1 cellular context compared by ENCODE assay signal in the genomic region with DNA sequence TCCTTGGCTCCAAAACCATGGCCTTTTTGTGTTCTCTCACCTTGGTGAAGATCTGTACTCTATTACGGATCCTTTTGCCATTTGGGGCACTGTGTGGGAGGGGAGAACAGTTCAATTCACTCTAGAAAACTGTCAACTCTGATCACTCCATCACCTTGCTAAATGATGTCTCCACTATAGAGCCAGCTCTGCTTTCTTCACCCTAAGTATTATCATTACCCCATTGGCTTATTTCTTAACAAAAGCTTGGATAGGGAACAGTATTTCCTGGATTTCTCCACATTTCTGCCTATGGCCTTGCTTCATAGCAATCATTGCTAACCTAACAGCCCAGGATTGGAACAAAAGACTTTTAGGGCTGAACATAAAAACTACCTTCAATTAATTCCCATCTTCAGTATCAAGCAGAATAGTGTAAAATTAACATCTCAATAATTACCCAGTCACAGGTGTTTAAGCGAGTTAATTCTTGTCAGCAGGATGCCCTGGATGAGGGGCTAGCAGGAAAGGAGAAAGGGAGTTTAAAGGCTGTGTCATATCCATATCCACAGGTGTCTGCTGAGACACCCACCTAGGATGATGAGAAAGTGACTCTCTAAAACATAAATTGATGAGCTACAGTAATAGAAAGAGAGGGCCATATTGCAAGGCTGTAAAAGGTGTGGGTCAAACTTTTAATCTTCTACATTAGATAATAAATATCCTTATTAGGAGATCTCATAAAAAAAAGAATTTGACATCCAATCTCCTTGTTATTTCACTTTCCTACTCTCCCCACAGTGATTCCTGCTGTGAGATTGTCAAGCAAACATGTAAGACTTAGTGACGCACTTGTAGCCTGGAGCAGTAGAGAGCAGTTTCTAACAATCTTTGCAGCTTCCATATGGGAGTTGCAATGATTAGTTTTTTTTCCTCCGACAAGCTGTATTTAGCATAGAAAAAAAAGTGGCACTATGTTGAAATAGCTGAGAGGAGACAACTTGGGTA.
TF ChIP-seq lines count a peak whose summit lies in the region.

No MANE protein-coding gene starts in this region.

TF ChIP-seq in H1, 55 proteins besides CTCF, POLR2A, EP300 and RAD21 (continued from another document):
- TF ChIP-seq, protein P1, sequence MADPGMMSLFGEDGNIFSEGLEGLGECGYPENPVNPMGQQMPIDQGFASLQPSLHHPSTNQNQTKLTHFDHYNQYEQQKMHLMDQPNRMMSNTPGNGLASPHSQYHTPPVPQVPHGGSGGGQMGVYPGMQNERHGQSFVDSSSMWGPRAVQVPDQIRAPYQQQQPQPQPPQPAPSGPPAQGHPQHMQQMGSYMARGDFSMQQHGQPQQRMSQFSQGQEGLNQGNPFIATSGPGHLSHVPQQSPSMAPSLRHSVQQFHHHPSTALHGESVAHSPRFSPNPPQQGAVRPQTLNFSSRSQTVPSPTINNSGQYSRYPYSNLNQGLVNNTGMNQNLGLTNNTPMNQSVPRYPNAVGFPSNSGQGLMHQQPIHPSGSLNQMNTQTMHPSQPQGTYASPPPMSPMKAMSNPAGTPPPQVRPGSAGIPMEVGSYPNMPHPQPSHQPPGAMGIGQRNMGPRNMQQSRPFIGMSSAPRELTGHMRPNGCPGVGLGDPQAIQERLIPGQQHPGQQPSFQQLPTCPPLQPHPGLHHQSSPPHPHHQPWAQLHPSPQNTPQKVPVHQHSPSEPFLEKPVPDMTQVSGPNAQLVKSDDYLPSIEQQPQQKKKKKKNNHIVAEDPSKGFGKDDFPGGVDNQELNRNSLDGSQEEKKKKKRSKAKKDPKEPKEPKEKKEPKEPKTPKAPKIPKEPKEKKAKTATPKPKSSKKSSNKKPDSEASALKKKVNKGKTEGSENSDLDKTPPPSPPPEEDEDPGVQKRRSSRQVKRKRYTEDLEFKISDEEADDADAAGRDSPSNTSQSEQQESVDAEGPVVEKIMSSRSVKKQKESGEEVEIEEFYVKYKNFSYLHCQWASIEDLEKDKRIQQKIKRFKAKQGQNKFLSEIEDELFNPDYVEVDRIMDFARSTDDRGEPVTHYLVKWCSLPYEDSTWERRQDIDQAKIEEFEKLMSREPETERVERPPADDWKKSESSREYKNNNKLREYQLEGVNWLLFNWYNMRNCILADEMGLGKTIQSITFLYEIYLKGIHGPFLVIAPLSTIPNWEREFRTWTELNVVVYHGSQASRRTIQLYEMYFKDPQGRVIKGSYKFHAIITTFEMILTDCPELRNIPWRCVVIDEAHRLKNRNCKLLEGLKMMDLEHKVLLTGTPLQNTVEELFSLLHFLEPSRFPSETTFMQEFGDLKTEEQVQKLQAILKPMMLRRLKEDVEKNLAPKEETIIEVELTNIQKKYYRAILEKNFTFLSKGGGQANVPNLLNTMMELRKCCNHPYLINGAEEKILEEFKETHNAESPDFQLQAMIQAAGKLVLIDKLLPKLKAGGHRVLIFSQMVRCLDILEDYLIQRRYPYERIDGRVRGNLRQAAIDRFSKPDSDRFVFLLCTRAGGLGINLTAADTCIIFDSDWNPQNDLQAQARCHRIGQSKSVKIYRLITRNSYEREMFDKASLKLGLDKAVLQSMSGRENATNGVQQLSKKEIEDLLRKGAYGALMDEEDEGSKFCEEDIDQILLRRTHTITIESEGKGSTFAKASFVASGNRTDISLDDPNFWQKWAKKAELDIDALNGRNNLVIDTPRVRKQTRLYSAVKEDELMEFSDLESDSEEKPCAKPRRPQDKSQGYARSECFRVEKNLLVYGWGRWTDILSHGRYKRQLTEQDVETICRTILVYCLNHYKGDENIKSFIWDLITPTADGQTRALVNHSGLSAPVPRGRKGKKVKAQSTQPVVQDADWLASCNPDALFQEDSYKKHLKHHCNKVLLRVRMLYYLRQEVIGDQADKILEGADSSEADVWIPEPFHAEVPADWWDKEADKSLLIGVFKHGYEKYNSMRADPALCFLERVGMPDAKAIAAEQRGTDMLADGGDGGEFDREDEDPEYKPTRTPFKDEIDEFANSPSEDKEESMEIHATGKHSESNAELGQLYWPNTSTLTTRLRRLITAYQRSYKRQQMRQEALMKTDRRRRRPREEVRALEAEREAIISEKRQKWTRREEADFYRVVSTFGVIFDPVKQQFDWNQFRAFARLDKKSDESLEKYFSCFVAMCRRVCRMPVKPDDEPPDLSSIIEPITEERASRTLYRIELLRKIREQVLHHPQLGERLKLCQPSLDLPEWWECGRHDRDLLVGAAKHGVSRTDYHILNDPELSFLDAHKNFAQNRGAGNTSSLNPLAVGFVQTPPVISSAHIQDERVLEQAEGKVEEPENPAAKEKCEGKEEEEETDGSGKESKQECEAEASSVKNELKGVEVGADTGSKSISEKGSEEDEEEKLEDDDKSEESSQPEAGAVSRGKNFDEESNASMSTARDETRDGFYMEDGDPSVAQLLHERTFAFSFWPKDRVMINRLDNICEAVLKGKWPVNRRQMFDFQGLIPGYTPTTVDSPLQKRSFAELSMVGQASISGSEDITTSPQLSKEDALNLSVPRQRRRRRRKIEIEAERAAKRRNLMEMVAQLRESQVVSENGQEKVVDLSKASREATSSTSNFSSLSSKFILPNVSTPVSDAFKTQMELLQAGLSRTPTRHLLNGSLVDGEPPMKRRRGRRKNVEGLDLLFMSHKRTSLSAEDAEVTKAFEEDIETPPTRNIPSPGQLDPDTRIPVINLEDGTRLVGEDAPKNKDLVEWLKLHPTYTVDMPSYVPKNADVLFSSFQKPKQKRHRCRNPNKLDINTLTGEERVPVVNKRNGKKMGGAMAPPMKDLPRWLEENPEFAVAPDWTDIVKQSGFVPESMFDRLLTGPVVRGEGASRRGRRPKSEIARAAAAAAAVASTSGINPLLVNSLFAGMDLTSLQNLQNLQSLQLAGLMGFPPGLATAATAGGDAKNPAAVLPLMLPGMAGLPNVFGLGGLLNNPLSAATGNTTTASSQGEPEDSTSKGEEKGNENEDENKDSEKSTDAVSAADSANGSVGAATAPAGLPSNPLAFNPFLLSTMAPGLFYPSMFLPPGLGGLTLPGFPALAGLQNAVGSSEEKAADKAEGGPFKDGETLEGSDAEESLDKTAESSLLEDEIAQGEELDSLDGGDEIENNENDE (IDR thresholded peaks at IDR 0.05; ENCODE audit: insufficient replicate concordance, low read length), result peak; percentile 81
- TF ChIP-seq BCL11A (IDR thresholded peaks at IDR 0.05; ENCODE audit: low read depth in 2 of 2, low read length in 2 of 2), result peak in 1 of 2 experiments; percentile 58
- TF ChIP-seq TEAD4 (IDR thresholded peaks at IDR 0.05; ENCODE audit: low read depth, low read length), result peak; percentile 40; the same call in 1 of the 2 replicates
- 0 out of 2 replicates have a peak, but pooled peaks have one; percentile 7 for TF ChIP-seq CEBPB (IDR thresholded peaks at IDR 0.05; ENCODE audit: low read depth, low read length)
- TF ChIP-seq BRCA1 (IDR thresholded peaks at IDR 0.05; ENCODE audit: low read depth, low read length), result no peak
- TF ChIP-seq MAFK (IDR thresholded peaks at IDR 0.05; ENCODE audit: low read depth, low read length), result 0 out of 2 replicates have a peak, but pooled peaks have one; percentile 14
- no peak; the same call in 1 of the 2 replicates for TF ChIP-seq POU5F1 (IDR thresholded peaks at IDR 0.05; ENCODE audit: low read depth, low read length)
- TF ChIP-seq POLR2AphosphoS5 (IDR thresholded peaks at IDR 0.05; ENCODE audit: low read depth, low read length), result peak; percentile 74
- no peak for TF ChIP-seq RXRA (IDR thresholded peaks at IDR 0.05; ENCODE audit: insufficient read depth, low read depth, low read length)
- no peak; the same call in 1 of the 2 replicates for TF ChIP-seq ATF2 (IDR thresholded peaks at IDR 0.05; ENCODE audit: low read length)
- peak in 1 of 2 experiments; percentile 43; a peak in 1 of 4 replicates for TF ChIP-seq HDAC2 (IDR thresholded peaks at IDR 0.05; ENCODE audit: borderline replicate concordance in 1 of 2, low read depth in 2 of 2, low read length in 2 of 2)
- TF ChIP-seq SUZ12 (IDR thresholded peaks at IDR 0.05; ENCODE audit: low read length), result no peak
- TF ChIP-seq TCF12 (IDR thresholded peaks at IDR 0.05; ENCODE audit: low read depth, low read length), result peak; percentile 90
- TF ChIP-seq EZH2 (IDR thresholded peaks at IDR 0.05; ENCODE audit: low read depth, low read length, severe bottlenecking), result no peak
- TF ChIP-seq YY1 (IDR thresholded peaks at IDR 0.05; ENCODE audit: low read depth, low read length), result no peak
- TF ChIP-seq HDAC6 (IDR thresholded peaks at IDR 0.05; ENCODE audit: low read depth, low read length), result no peak
- no peak for TF ChIP-seq CBX8 (IDR thresholded peaks at IDR 0.05; ENCODE audit: borderline replicate concordance, low read depth, low read length)
- no peak for TF ChIP-seq JUN (IDR thresholded peaks at IDR 0.05; ENCODE audit: low read depth, low read length)
- TF ChIP-seq KDM4A (IDR thresholded peaks at IDR 0.05; ENCODE audit: low read depth, low read length, severe bottlenecking), result no peak
TF ChIP-seq in H1: peak in this region for 9.
